In genomic region chr16:51527349-51527748, GRCh38 we compare ENCODE assay signal across 28 cellular contexts.
"Had no signal": no experiment of that assay in that cellular context is flagged by ENCODE, and none has a peak within 500 bp of the region (broad histone marks: within the 10 kb centered on the region; RNA-seq: fewer than 3 reads in every experiment).

No MANE protein-coding gene starts in this region.

- FAIRE-seq: TTC549 had no signal

- H3K4me3 Mint-ChIP-seq: activated CD4-positive, alpha-beta T cell treated with anti-CD3 and anti-CD28 coated beads, Interleukin-2, amount 10 ng/mL, durations not matched to agents 24 days and 14 days; activated CD8-positive, alpha-beta T cell treated with anti-CD3 and anti-CD28 coated beads for 36 hours; activated naive CD8-positive, alpha-beta T cell treated with anti-CD3 and anti-CD28 coated beads for 36 hours; activated T-cell treated with anti-CD3 and anti-CD28 coated beads, Interleukin-2, amount 50 U/mL, for 72 hours; activated T-helper 17 cell treated with anti-CD3 and anti-CD28 coated beads, Interleukin-2, amount 50 U/mL, for 72 hours; central memory CD8-positive, alpha-beta T cell; T-helper 2 cell treated with Interferon-gamma antibody and Interleukin-4, amounts not matched to agents 5 μg/mL and 100 μg/mL, for 36 hours had no signal

- H3K36me3 Mint-ChIP-seq: activated naive CD8-positive, alpha-beta T cell treated with anti-CD3 and anti-CD28 coated beads for 36 hours had no signal

- ATAC-seq: activated CD8-positive, alpha-beta T cell treated with anti-CD3 and anti-CD28 coated beads for 36 hours; activated T-cell treated with anti-CD3 and anti-CD28 coated beads, Interleukin-2, amount 50 U/mL, for 72 hours; activated T-helper 17 cell treated with anti-CD3 and anti-CD28 coated beads, Interleukin-2, amount 50 U/mL, for 72 hours had no signal

- H3K27me3 Mint-ChIP-seq: activated CD4-positive, alpha-beta T cell treated with anti-CD3 and anti-CD28 coated beads, Interleukin-2, amount 10 ng/mL, durations not matched to agents 24 days and 14 days; activated CD8-positive, alpha-beta T cell treated with anti-CD3 and anti-CD28 coated beads for 36 hours; activated naive CD8-positive, alpha-beta T cell treated with anti-CD3 and anti-CD28 coated beads for 36 hours; activated T-helper 17 cell treated with anti-CD3 and anti-CD28 coated beads, Interleukin-2, amount 50 U/mL, for 72 hours; central memory CD8-positive, alpha-beta T cell had no signal

- H3K36me3 ChIP-seq: cardiac muscle cell, SJCRH30 had no signal

- H3K4me1 Mint-ChIP-seq: activated CD4-positive, alpha-beta T cell treated with anti-CD3 and anti-CD28 coated beads, Interleukin-2, amount 10 ng/mL, durations not matched to agents 24 days and 14 days; activated naive CD8-positive, alpha-beta T cell treated with anti-CD3 and anti-CD28 coated beads for 36 hours; activated T-helper 17 cell treated with anti-CD3 and anti-CD28 coated beads, Interleukin-2, amount 50 U/mL, for 72 hours; central memory CD8-positive, alpha-beta T cell had no signal

- H3K27me3 ChIP-seq: cardiac muscle cell, SJCRH30 had no signal

- H3K9me3 Mint-ChIP-seq: activated CD4-positive, alpha-beta T cell treated with anti-CD3 and anti-CD28 coated beads, Interleukin-2, amount 10 ng/mL, durations not matched to agents 24 days and 14 days had no signal

- H3K9me3 ChIP-seq: SJCRH30 had no signal

- DNase-seq: activated CD4-positive, alpha-beta T cell treated with anti-CD3 and anti-CD28 coated beads, Interleukin-2, amount 10 ng/mL, durations not matched to agents 24 days and 14 days; activated CD4-positive, alpha-beta T cell treated with anti-CD3 and anti-CD28 coated beads, Interleukin-2, amount 50 U/mL, for 4 hours; activated CD8-positive, alpha-beta T cell treated with anti-CD3 and anti-CD28 coated beads for 36 hours; activated effector memory CD4-positive, alpha-beta T cell treated with anti-CD3 and anti-CD28 coated beads, Interleukin-2, amount 50 U/mL, for 16 hours; activated naive CD4-positive, alpha-beta T cell; activated naive CD4-positive, alpha-beta T cell treated with anti-CD3 and anti-CD28 coated beads, Interleukin-2, amount 50 U/mL, for 16 hours; activated naive CD8-positive, alpha-beta T cell treated with anti-CD3 and anti-CD28 coated beads for 36 hours; activated T-cell treated with anti-CD3 and anti-CD28 coated beads, Interleukin-2, amount 50 U/mL, for 1 hour; activated T-cell treated with anti-CD3 and anti-CD28 coated beads, Interleukin-2, amount 50 U/mL, for 72 hours; amniotic stem cell; aorta; Karpas-422; KBM-7; NCI-H1092; NCI-H1436 treated with DMSO at 0.1 percent for 48 hours; NCI-H1694 treated with DMSO at 0.1 percent for 48 hours; NCI-H2029; NCI-H2171; NCI-H510A; NCI-H526; Right ventricle myocardium superior; SJCRH30 had no signal

- H3K27ac ChIP-seq: cardiac muscle cell, SJCRH30, SK-N-MC had no signal

- H3K4me1 ChIP-seq: SJCRH30 had no signal

- H3K4me3 ChIP-seq: cardiac muscle cell, SJCRH30, SK-N-MC had no signal

- H3K27ac Mint-ChIP-seq: activated CD4-positive, alpha-beta T cell treated with anti-CD3 and anti-CD28 coated beads, Interleukin-2, amount 10 ng/mL, durations not matched to agents 24 days and 14 days; activated CD8-positive, alpha-beta T cell treated with anti-CD3 and anti-CD28 coated beads for 36 hours; activated naive CD8-positive, alpha-beta T cell treated with anti-CD3 and anti-CD28 coated beads for 36 hours; activated T-cell treated with anti-CD3 and anti-CD28 coated beads, Interleukin-2, amount 50 U/mL, for 72 hours; activated T-helper 17 cell treated with anti-CD3 and anti-CD28 coated beads, Interleukin-2, amount 50 U/mL, for 72 hours; T-helper 2 cell treated with Interferon-gamma antibody and Interleukin-4, amounts not matched to agents 5 μg/mL and 100 μg/mL, for 36 hours had no signal
